In the genomic region with DNA sequence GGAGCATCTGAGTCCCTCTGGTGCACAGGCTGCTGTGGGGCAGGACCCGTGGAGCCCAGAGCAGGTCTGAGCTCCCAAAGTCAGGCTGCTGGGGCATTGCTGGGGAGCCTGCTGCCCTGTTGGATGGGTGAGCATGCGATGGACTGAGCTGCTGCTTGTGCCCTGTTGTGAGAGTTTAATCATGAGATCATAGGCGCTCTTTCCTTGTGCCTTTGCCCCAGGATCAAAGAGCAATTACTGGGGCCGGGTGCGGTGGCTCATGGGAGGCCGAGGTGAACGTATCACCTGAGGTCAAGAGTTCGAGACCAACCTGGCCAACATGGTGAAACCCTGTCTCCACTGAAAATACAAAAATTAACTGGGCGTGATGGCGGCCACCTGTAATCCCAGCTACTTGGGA, we compare ENCODE assay signal across 2 cellular contexts.
TF ChIP-seq lines count a peak whose summit lies in the region.

No MANE protein-coding gene starts in this region.

TF ChIP-seq in liver, 16 proteins besides CTCF, POLR2A, EP300 and RAD21 (continued from another document):
- TF ChIP-seq GABPA (IDR thresholded peaks at IDR 0.05 in 1 of 2, conservative IDR thresholded peaks at IDR 0.05 in 1 of 2) (no peak), NR2F2 (IDR thresholded peaks at IDR 0.05) (no peak), HNF4A (conservative IDR thresholded peaks at IDR 0.05) (peak; percentile 94 to 96), RXRA (IDR thresholded peaks at IDR 0.05) (peak; percentile 77 to 81)

TF ChIP-seq in HepG2, 621 proteins besides CTCF, POLR2A, EP300 and RAD21 (continued from another document):
- TF ChIP-seq, protein P1, sequence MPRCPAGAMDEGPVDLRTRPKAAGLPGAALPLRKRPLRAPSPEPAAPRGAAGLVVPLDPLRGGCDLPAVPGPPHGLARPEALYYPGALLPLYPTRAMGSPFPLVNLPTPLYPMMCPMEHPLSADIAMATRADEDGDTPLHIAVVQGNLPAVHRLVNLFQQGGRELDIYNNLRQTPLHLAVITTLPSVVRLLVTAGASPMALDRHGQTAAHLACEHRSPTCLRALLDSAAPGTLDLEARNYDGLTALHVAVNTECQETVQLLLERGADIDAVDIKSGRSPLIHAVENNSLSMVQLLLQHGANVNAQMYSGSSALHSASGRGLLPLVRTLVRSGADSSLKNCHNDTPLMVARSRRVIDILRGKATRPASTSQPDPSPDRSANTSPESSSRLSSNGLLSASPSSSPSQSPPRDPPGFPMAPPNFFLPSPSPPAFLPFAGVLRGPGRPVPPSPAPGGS (CRISPR knock-in tag; IDR thresholded peaks at IDR 0.05): no peak
- TF ChIP-seq, protein P2, sequence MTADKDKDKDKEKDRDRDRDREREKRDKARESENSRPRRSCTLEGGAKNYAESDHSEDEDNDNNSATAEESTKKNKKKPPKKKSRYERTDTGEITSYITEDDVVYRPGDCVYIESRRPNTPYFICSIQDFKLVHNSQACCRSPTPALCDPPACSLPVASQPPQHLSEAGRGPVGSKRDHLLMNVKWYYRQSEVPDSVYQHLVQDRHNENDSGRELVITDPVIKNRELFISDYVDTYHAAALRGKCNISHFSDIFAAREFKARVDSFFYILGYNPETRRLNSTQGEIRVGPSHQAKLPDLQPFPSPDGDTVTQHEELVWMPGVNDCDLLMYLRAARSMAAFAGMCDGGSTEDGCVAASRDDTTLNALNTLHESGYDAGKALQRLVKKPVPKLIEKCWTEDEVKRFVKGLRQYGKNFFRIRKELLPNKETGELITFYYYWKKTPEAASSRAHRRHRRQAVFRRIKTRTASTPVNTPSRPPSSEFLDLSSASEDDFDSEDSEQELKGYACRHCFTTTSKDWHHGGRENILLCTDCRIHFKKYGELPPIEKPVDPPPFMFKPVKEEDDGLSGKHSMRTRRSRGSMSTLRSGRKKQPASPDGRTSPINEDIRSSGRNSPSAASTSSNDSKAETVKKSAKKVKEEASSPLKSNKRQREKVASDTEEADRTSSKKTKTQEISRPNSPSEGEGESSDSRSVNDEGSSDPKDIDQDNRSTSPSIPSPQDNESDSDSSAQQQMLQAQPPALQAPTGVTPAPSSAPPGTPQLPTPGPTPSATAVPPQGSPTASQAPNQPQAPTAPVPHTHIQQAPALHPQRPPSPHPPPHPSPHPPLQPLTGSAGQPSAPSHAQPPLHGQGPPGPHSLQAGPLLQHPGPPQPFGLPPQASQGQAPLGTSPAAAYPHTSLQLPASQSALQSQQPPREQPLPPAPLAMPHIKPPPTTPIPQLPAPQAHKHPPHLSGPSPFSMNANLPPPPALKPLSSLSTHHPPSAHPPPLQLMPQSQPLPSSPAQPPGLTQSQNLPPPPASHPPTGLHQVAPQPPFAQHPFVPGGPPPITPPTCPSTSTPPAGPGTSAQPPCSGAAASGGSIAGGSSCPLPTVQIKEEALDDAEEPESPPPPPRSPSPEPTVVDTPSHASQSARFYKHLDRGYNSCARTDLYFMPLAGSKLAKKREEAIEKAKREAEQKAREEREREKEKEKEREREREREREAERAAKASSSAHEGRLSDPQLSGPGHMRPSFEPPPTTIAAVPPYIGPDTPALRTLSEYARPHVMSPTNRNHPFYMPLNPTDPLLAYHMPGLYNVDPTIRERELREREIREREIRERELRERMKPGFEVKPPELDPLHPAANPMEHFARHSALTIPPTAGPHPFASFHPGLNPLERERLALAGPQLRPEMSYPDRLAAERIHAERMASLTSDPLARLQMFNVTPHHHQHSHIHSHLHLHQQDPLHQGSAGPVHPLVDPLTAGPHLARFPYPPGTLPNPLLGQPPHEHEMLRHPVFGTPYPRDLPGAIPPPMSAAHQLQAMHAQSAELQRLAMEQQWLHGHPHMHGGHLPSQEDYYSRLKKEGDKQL (CRISPR knock-in tag; IDR thresholded peaks at IDR 0.05; ENCODE audit: low read depth): no peak
- TF ChIP-seq TBX2 (CRISPR knock-in tag; IDR thresholded peaks at IDR 0.05; ENCODE audit: borderline replicate concordance) (no peak), HDAC1 (CRISPR knock-in tag; IDR thresholded peaks at IDR 0.05) (no peak), MTF2 (CRISPR knock-in tag; IDR thresholded peaks at IDR 0.05; ENCODE audit: borderline replicate concordance) (no peak), PCBP2 (optimal IDR thresholded peaks at IDR 0.05; ENCODE audit: low read depth, low read length, poor library complexity, severe bottlenecking) (no peak), NRL (CRISPR knock-in tag; IDR thresholded peaks at IDR 0.05; ENCODE audit: borderline replicate concordance) (no peak), ZMAT3 (CRISPR knock-in tag; conservative IDR thresholded peaks at IDR 0.05) (no peak), KDM1A (CRISPR knock-in tag; IDR thresholded peaks at IDR 0.05) (no peak)
- TF ChIP-seq, protein P3, sequence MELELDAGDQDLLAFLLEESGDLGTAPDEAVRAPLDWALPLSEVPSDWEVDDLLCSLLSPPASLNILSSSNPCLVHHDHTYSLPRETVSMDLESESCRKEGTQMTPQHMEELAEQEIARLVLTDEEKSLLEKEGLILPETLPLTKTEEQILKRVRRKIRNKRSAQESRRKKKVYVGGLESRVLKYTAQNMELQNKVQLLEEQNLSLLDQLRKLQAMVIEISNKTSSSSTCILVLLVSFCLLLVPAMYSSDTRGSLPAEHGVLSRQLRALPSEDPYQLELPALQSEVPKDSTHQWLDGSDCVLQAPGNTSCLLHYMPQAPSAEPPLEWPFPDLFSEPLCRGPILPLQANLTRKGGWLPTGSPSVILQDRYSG (CRISPR knock-in tag; IDR thresholded peaks at IDR 0.05): no peak
- TF ChIP-seq, protein P4, sequence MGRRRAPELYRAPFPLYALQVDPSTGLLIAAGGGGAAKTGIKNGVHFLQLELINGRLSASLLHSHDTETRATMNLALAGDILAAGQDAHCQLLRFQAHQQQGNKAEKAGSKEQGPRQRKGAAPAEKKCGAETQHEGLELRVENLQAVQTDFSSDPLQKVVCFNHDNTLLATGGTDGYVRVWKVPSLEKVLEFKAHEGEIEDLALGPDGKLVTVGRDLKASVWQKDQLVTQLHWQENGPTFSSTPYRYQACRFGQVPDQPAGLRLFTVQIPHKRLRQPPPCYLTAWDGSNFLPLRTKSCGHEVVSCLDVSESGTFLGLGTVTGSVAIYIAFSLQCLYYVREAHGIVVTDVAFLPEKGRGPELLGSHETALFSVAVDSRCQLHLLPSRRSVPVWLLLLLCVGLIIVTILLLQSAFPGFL (CRISPR knock-in tag; IDR thresholded peaks at IDR 0.05): no peak
- TF ChIP-seq, protein P5, sequence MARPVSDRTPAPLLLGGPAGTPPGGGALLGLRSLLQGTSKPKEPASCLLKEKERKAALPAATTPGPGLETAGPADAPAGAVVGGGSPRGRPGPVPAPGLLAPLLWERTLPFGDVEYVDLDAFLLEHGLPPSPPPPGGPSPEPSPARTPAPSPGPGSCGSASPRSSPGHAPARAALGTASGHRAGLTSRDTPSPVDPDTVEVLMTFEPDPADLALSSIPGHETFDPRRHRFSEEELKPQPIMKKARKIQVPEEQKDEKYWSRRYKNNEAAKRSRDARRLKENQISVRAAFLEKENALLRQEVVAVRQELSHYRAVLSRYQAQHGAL (CRISPR knock-in tag; IDR thresholded peaks at IDR 0.05; ENCODE audit: not compliant biosample characterization): no peak
- TF ChIP-seq, protein P6, sequence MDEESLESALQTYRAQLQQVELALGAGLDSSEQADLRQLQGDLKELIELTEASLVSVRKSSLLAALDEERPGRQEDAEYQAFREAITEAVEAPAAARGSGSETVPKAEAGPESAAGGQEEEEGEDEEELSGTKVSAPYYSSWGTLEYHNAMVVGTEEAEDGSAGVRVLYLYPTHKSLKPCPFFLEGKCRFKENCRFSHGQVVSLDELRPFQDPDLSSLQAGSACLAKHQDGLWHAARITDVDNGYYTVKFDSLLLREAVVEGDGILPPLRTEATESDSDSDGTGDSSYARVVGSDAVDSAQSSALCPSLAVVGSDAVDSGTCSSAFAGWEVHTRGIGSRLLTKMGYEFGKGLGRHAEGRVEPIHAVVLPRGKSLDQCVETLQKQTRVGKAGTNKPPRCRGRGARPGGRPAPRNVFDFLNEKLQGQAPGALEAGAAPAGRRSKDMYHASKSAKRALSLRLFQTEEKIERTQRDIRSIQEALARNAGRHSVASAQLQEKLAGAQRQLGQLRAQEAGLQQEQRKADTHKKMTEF (CRISPR knock-in tag; IDR thresholded peaks at IDR 0.05): no peak
- TF ChIP-seq, protein P7, sequence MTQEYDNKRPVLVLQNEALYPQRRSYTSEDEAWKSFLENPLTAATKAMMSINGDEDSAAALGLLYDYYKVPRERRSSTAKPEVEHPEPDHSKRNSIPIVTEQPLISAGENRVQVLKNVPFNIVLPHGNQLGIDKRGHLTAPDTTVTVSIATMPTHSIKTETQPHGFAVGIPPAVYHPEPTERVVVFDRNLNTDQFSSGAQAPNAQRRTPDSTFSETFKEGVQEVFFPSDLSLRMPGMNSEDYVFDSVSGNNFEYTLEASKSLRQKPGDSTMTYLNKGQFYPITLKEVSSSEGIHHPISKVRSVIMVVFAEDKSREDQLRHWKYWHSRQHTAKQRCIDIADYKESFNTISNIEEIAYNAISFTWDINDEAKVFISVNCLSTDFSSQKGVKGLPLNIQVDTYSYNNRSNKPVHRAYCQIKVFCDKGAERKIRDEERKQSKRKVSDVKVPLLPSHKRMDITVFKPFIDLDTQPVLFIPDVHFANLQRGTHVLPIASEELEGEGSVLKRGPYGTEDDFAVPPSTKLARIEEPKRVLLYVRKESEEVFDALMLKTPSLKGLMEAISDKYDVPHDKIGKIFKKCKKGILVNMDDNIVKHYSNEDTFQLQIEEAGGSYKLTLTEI (CRISPR knock-in tag; conservative IDR thresholded peaks at IDR 0.05): no peak
